ENCODE assay signal across 8 cellular contexts in the genomic region with DNA sequence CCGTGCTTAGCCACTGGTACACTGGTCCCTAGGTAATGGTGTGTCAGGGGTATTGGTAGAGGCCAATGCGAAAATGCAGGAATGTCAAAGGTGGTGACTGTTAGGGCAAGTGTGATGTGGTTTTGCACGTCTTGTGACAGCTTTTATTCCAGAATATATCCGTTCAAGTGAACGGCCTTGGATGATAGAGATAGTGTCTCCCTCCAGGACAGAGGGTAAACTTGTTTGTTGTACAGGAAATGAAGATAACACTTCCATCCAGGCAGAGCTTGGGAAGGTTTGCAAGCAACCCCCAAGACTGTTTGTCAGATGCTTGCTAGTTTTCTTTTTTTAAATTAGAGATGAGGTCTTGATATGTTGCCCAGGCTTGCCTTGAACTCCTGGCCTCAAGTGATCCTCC.
"Had no signal": no experiment of that assay in that cellular context is flagged by ENCODE, and none has a peak within 500 bp of the region (broad histone marks: within the 10 kb centered on the region; RNA-seq: fewer than 3 reads in every experiment).

No MANE protein-coding gene starts in this region.

- DNase-seq: GDM1, GF-D8 had no signal

- H3K4me3 ChIP-seq: GM12878 had no signal

- ATAC-seq: GM12878 had no signal

- FAIRE-seq: G401.6, GM12878, GM12891, GM12892, GM18507, GM19239 had no signal
